Comparison of ENCODE assay signal across 38 cellular contexts in genomic region chr3:192317564-192317963, GRCh38.
"Had no signal": no experiment of that assay in that cellular context is flagged by ENCODE, and none has a peak within 500 bp of the region (broad histone marks: within the 10 kb centered on the region; RNA-seq: fewer than 3 reads in every experiment).

No MANE protein-coding gene starts in this region.

- H3K36me3 ChIP-seq: brain microvascular endothelial cell, breast epithelium, cardiac muscle cell had no signal

- H3K4me3 Mint-ChIP-seq: activated CD4-positive, alpha-beta memory T cell treated with anti-CD3 and anti-CD28 coated beads, Interleukin-2, amount 10 ng/mL, durations not matched to agents 7 days and 5 days; activated CD4-positive, alpha-beta T cell treated with anti-CD3 and anti-CD28 coated beads for 36 hours; activated CD4-positive, alpha-beta T cell treated with anti-CD3 and anti-CD28 coated beads, Interleukin-2, amount 10 ng/mL, durations not matched to agents 7 days and 5 days; activated CD8-positive, alpha-beta memory T cell treated with anti-CD3 and anti-CD28 coated beads, Interleukin-2, amount 10 ng/mL, durations not matched to agents 7 days and 5 days; activated CD8-positive, alpha-beta T cell treated with anti-CD3 and anti-CD28 coated beads, Interleukin-2, amount 10 ng/mL, durations not matched to agents 7 days and 5 days; activated naive CD4-positive, alpha-beta T cell treated with anti-CD3 and anti-CD28 coated beads, Interleukin-2, amount 10 ng/mL, durations not matched to agents 7 days and 5 days; activated naive CD4-positive, alpha-beta T cell treated with anti-CD3 and anti-CD28 coated beads, Interleukin-2, amount 50 U/mL, for 24 hours; activated naive CD8-positive, alpha-beta T cell; activated naive CD8-positive, alpha-beta T cell treated with anti-CD3 and anti-CD28 coated beads, Interleukin-2, amount 10 ng/mL, durations not matched to agents 7 days and 5 days; activated naive CD8-positive, alpha-beta T cell treated with anti-CD3 and anti-CD28 coated beads, Interleukin-2, amount 50 U/mL, for 24 hours; activated T-cell treated with anti-CD3 and anti-CD28 coated beads, Interleukin-2, amount 50 U/mL, for 24 hours; central memory CD8-positive, alpha-beta T cell; T-helper 1 cell treated with Interleukin-12 subunit alpha and Interleukin-12 subunit beta and Interleukin-4 antibody, amounts not matched to agents 30 μg/mL and 1 μg/mL, for 36 hours; T-helper 2 cell treated with Interferon-gamma antibody and Interleukin-4, amounts not matched to agents 5 μg/mL and 100 μg/mL, for 36 hours had no signal

- H3K4me1 Mint-ChIP-seq: activated CD4-positive, alpha-beta memory T cell treated with anti-CD3 and anti-CD28 coated beads, Interleukin-2, amount 10 ng/mL, durations not matched to agents 7 days and 5 days; activated CD4-positive, alpha-beta T cell treated with anti-CD3 and anti-CD28 coated beads for 36 hours; activated CD4-positive, alpha-beta T cell treated with anti-CD3 and anti-CD28 coated beads, Interleukin-2, amount 10 ng/mL, durations not matched to agents 7 days and 5 days; activated CD8-positive, alpha-beta memory T cell treated with anti-CD3 and anti-CD28 coated beads, Interleukin-2, amount 10 ng/mL, durations not matched to agents 7 days and 5 days; activated naive CD4-positive, alpha-beta T cell treated with anti-CD3 and anti-CD28 coated beads, Interleukin-2, amount 10 ng/mL, durations not matched to agents 7 days and 5 days; activated naive CD4-positive, alpha-beta T cell treated with anti-CD3 and anti-CD28 coated beads, Interleukin-2, amount 50 U/mL, for 24 hours; activated naive CD8-positive, alpha-beta T cell treated with anti-CD3 and anti-CD28 coated beads, Interleukin-2, amount 10 ng/mL, durations not matched to agents 7 days and 5 days; activated naive CD8-positive, alpha-beta T cell treated with anti-CD3 and anti-CD28 coated beads, Interleukin-2, amount 50 U/mL, for 24 hours; central memory CD8-positive, alpha-beta T cell had no signal

- H3K4me3 ChIP-seq: body of pancreas, breast epithelium, cardiac muscle cell had no signal

- DNase-seq: activated CD4-positive, alpha-beta memory T cell treated with anti-CD3 and anti-CD28 coated beads, Interleukin-2, amount 10 ng/mL, durations not matched to agents 7 days and 5 days; activated CD4-positive, alpha-beta T cell treated with anti-CD3 and anti-CD28 coated beads for 1 hour; activated CD4-positive, alpha-beta T cell treated with anti-CD3 and anti-CD28 coated beads for 36 hours; activated CD4-positive, alpha-beta T cell treated with anti-CD3 and anti-CD28 coated beads for 48 hours; activated CD4-positive, alpha-beta T cell treated with anti-CD3 and anti-CD28 coated beads, Interleukin-2, amount 10 ng/mL, durations not matched to agents 7 days and 5 days; activated CD4-positive, alpha-beta T cell treated with anti-CD3 and anti-CD28 coated beads, Interleukin-2, amount 50 U/mL, for 48 hours; activated CD4-positive, CD25-positive, alpha-beta regulatory T cell; activated CD8-positive, alpha-beta memory T cell treated with anti-CD3 and anti-CD28 coated beads for 24 hours; activated CD8-positive, alpha-beta memory T cell treated with anti-CD3 and anti-CD28 coated beads, Interleukin-2, amount 10 ng/mL, durations not matched to agents 7 days and 5 days; activated CD8-positive, alpha-beta memory T cell treated with anti-CD3 and anti-CD28 coated beads, Interleukin-2, amount 50 U/mL, for 48 hours; activated CD8-positive, alpha-beta T cell treated with anti-CD3 and anti-CD28 coated beads, Interleukin-2, amount 10 ng/mL, durations not matched to agents 7 days and 5 days; activated effector memory CD4-positive, alpha-beta T cell treated with Interleukin-2 at 50 U/mL for 16 hours; activated gamma-delta T cell; activated naive CD4-positive, alpha-beta T cell treated with anti-CD3 and anti-CD28 coated beads, Interleukin-2, amount 10 ng/mL, durations not matched to agents 7 days and 5 days; activated naive CD4-positive, alpha-beta T cell treated with Interleukin-2 at 50 U/mL for 16 hours; activated naive CD8-positive, alpha-beta T cell treated with anti-CD3 and anti-CD28 coated beads, Interleukin-2, amount 10 ng/mL, durations not matched to agents 7 days and 5 days; activated naive CD8-positive, alpha-beta T cell treated with anti-CD3 and anti-CD28 coated beads, Interleukin-2, amount 50 U/mL, for 24 hours; activated T-cell treated with anti-CD3 and anti-CD28 coated beads, Interleukin-2, amount 50 U/mL, for 24 hours; activated T-cell treated with anti-CD3 and anti-CD28 coated beads, Interleukin-2, amount 50 U/mL, for 48 hours; amygdala; anterior cingulate cortex; body of pancreas; brain microvascular endothelial cell; caudate nucleus; cerebellar nuclear complex; T-helper 1 cell; T-helper 2 cell; T-helper 9 cell had no signal

- H3K27ac Mint-ChIP-seq: activated CD4-positive, alpha-beta memory T cell treated with anti-CD3 and anti-CD28 coated beads, Interleukin-2, amount 10 ng/mL, durations not matched to agents 7 days and 5 days; activated CD4-positive, alpha-beta T cell treated with anti-CD3 and anti-CD28 coated beads for 36 hours; activated CD4-positive, alpha-beta T cell treated with anti-CD3 and anti-CD28 coated beads, Interleukin-2, amount 10 ng/mL, durations not matched to agents 7 days and 5 days; activated CD8-positive, alpha-beta memory T cell treated with anti-CD3 and anti-CD28 coated beads, Interleukin-2, amount 10 ng/mL, durations not matched to agents 7 days and 5 days; activated CD8-positive, alpha-beta T cell treated with anti-CD3 and anti-CD28 coated beads, Interleukin-2, amount 10 ng/mL, durations not matched to agents 7 days and 5 days; activated naive CD4-positive, alpha-beta T cell treated with anti-CD3 and anti-CD28 coated beads, Interleukin-2, amount 10 ng/mL, durations not matched to agents 7 days and 5 days; activated naive CD4-positive, alpha-beta T cell treated with anti-CD3 and anti-CD28 coated beads, Interleukin-2, amount 50 U/mL, for 24 hours; activated naive CD8-positive, alpha-beta T cell; activated naive CD8-positive, alpha-beta T cell treated with anti-CD3 and anti-CD28 coated beads, Interleukin-2, amount 10 ng/mL, durations not matched to agents 7 days and 5 days; activated naive CD8-positive, alpha-beta T cell treated with anti-CD3 and anti-CD28 coated beads, Interleukin-2, amount 50 U/mL, for 24 hours; activated T-cell treated with anti-CD3 and anti-CD28 coated beads, Interleukin-2, amount 50 U/mL, for 24 hours; activated T-helper 2 cell treated with anti-CD3 and anti-CD28 coated beads, Interferon-gamma antibody, Interleukin-2, Interleukin-4, amounts not matched to agents 10 μg/mL and 5 μg/mL and 100 μg/mL, durations not matched to agents 14 hours and 24 hours and 36 hours; T-helper 1 cell treated with Interleukin-12 subunit alpha and Interleukin-12 subunit beta and Interleukin-4 antibody, amounts not matched to agents 30 μg/mL and 1 μg/mL, for 36 hours; T-helper 2 cell treated with Interferon-gamma antibody and Interleukin-4, amounts not matched to agents 5 μg/mL and 100 μg/mL, for 36 hours had no signal

- H3K9me3 ChIP-seq: body of pancreas, breast epithelium had no signal

- H3K36me3 Mint-ChIP-seq: activated CD8-positive, alpha-beta memory T cell treated with anti-CD3 and anti-CD28 coated beads, Interleukin-2, amount 10 ng/mL, durations not matched to agents 7 days and 5 days; activated naive CD4-positive, alpha-beta T cell treated with anti-CD3 and anti-CD28 coated beads, Interleukin-2, amount 10 ng/mL, durations not matched to agents 7 days and 5 days; activated naive CD4-positive, alpha-beta T cell treated with anti-CD3 and anti-CD28 coated beads, Interleukin-2, amount 50 U/mL, for 24 hours; activated naive CD8-positive, alpha-beta T cell; activated naive CD8-positive, alpha-beta T cell treated with anti-CD3 and anti-CD28 coated beads, Interleukin-2, amount 10 ng/mL, durations not matched to agents 7 days and 5 days had no signal

- ATAC-seq: activated CD4-positive, alpha-beta T cell treated with anti-CD3 and anti-CD28 coated beads for 36 hours; activated CD4-positive, CD25-positive, alpha-beta regulatory T cell treated with anti-CD3 and anti-CD28 coated beads, Interleukin-2, amount 50 U/mL, for 24 hours; activated CD8-positive, alpha-beta memory T cell treated with anti-CD3 and anti-CD28 coated beads, Interleukin-2, amount 10 ng/mL, durations not matched to agents 7 days and 5 days; activated CD8-positive, alpha-beta T cell treated with anti-CD3 and anti-CD28 coated beads, Interleukin-2, amount 10 ng/mL, durations not matched to agents 7 days and 5 days; activated naive CD8-positive, alpha-beta T cell treated with anti-CD3 and anti-CD28 coated beads, Interleukin-2, amount 50 U/mL, for 24 hours; body of pancreas had no signal

- H3K9me3 Mint-ChIP-seq: activated CD4-positive, alpha-beta memory T cell treated with anti-CD3 and anti-CD28 coated beads, Interleukin-2, amount 10 ng/mL, durations not matched to agents 7 days and 5 days; activated CD4-positive, alpha-beta T cell treated with anti-CD3 and anti-CD28 coated beads, Interleukin-2, amount 10 ng/mL, durations not matched to agents 7 days and 5 days; activated naive CD4-positive, alpha-beta T cell treated with anti-CD3 and anti-CD28 coated beads, Interleukin-2, amount 10 ng/mL, durations not matched to agents 7 days and 5 days; activated T-helper 2 cell treated with anti-CD3 and anti-CD28 coated beads, Interferon-gamma antibody, Interleukin-2, Interleukin-4, amounts not matched to agents 10 μg/mL and 5 μg/mL and 100 μg/mL, durations not matched to agents 14 hours and 24 hours and 36 hours; T-helper 1 cell treated with Interleukin-12 subunit alpha and Interleukin-12 subunit beta and Interleukin-4 antibody, amounts not matched to agents 30 μg/mL and 1 μg/mL, for 36 hours; T-helper 2 cell treated with Interferon-gamma antibody and Interleukin-4, amounts not matched to agents 5 μg/mL and 100 μg/mL, for 36 hours had no signal

- H3K27me3 Mint-ChIP-seq: activated CD4-positive, alpha-beta T cell treated with anti-CD3 and anti-CD28 coated beads for 36 hours; activated CD4-positive, alpha-beta T cell treated with anti-CD3 and anti-CD28 coated beads, Interleukin-2, amount 10 ng/mL, durations not matched to agents 7 days and 5 days; activated CD8-positive, alpha-beta memory T cell treated with anti-CD3 and anti-CD28 coated beads, Interleukin-2, amount 10 ng/mL, durations not matched to agents 7 days and 5 days; activated naive CD4-positive, alpha-beta T cell treated with anti-CD3 and anti-CD28 coated beads, Interleukin-2, amount 10 ng/mL, durations not matched to agents 7 days and 5 days; activated naive CD4-positive, alpha-beta T cell treated with anti-CD3 and anti-CD28 coated beads, Interleukin-2, amount 50 U/mL, for 24 hours; activated naive CD8-positive, alpha-beta T cell; activated naive CD8-positive, alpha-beta T cell treated with anti-CD3 and anti-CD28 coated beads, Interleukin-2, amount 10 ng/mL, durations not matched to agents 7 days and 5 days; activated naive CD8-positive, alpha-beta T cell treated with anti-CD3 and anti-CD28 coated beads, Interleukin-2, amount 50 U/mL, for 24 hours; activated T-cell treated with anti-CD3 and anti-CD28 coated beads, Interleukin-2, amount 50 U/mL, for 24 hours; central memory CD8-positive, alpha-beta T cell had no signal

- H3K27me3 ChIP-seq: body of pancreas, brain microvascular endothelial cell, breast epithelium, cardiac muscle cell had no signal

- H3K4me1 ChIP-seq: body of pancreas, breast epithelium had no signal

- H3K27ac ChIP-seq: body of pancreas, brain microvascular endothelial cell, breast epithelium, cardiac muscle cell, VCaP had no signal
